8 cellular contexts compared by ENCODE assay signal in genomic region chr2:60554649-60555065, GRCh38. TPM values are rescaled to one million over a fixed set of nuclear protein-coding genes. Genes with fewer than 3 reads are reported as not detected.
DNase-seq lines count a peak whose midpoint lies in the region; TF ChIP-seq lines count a peak whose summit lies in the region.

No MANE protein-coding gene starts in this region.

- peak overlapping the region; percentile 81 for H3K4me3 Mint-ChIP-seq in chondrocyte (ENCODE audit: unreplicated experiment)

- CTCF ChIA-PET in HEK293T (lab: Yijun Ruan, JAX) = no interaction called here

- TF ChIP-seq CTCF in chondrocyte (IDR thresholded peaks at IDR 0.05) (no peak), vagina (IDR thresholded peaks at IDR 0.05) (no peak)

- no peak overlapping the region for H3K27ac Mint-ChIP-seq in chondrocyte (ENCODE audit: unreplicated experiment)

- WGBS in mesodermal cell (ENCODE audit: insufficient coverage in 2 of 2), 2 experiments = 1% methylated on average over 17 to 20 of the region's 28 CpGs

- peaks cover 11% of the 10 kb centered on the region for H3K4me1 ChIP-seq in mesodermal cell (ENCODE audit: control insufficient read depth, insufficient read depth, low read length, poor library complexity, severe bottlenecking)
- peaks cover 62% of the 10 kb centered on the region for H3K4me1 ChIP-seq in vagina

- no peak for TF ChIP-seq POLR2A in vagina (IDR thresholded peaks at IDR 0.05)

- peaks cover 33% of the 10 kb centered on the region for H3K4me1 Mint-ChIP-seq in chondrocyte (ENCODE audit: low read depth)

- H3K4me3 ChIP-seq in MG63 (peak overlapping the region; percentile 42), mesodermal cell (ENCODE audit: extremely low read depth, insufficient read depth, low read length, poor library complexity, severe bottlenecking) (peak overlapping the region; percentile 70), vagina (peak overlapping the region; percentile 49 to 55)

- H3K36me3 Mint-ChIP-seq in chondrocyte (ENCODE audit: low read depth) = no peaks in the 10 kb centered on the region

- no peaks in the 10 kb centered on the region for H3K9me3 ChIP-seq in MG63
- H3K9me3 ChIP-seq in mesodermal cell (ENCODE audit: control insufficient read depth, low read length) = no peaks in the 10 kb centered on the region
- H3K9me3 ChIP-seq in vagina = no peaks in the 10 kb centered on the region

- intact Hi-C loops in vagina (cut with DNase I) = no loop called here

- H3K27ac ChIP-seq in mesodermal cell (ENCODE audit: low read depth, low read length, severe bottlenecking) = no peak overlapping the region
- peak overlapping the region; percentile 59 for H3K27ac ChIP-seq in vagina

- H3K9me3 Mint-ChIP-seq in chondrocyte (ENCODE audit: low read depth) = no peaks in the 10 kb centered on the region

- peaks cover 76% of the 10 kb centered on the region for H3K27me3 ChIP-seq in MG63
- H3K27me3 ChIP-seq in vagina = no peaks in the 10 kb centered on the region

- H3K36me3 ChIP-seq in MG63 = no peaks in the 10 kb centered on the region
- H3K36me3 ChIP-seq in mesodermal cell (ENCODE audit: control insufficient read depth, insufficient read depth, low read length) = no peaks in the 10 kb centered on the region
- H3K36me3 ChIP-seq in vagina = no peaks in the 10 kb centered on the region

- POLR2A ChIA-PET in HEK293T (lab: Yijun Ruan, JAX) = interaction anchor here (1.2 to 1.6 kb wide), 3 partner anchors 13 to 30 kb away, joined by 3 read pairs; no protein-coding TSS in a partner anchor

- peaks cover 31% of the 10 kb centered on the region for H3K27me3 Mint-ChIP-seq in chondrocyte (ENCODE audit: low read depth)

- DNase-seq in NCI-H82 (lab: John Stamatoyannopoulos, UW) (peak; percentile 66), NCI-H82 treated with DMSO at 0.1 percent for 48 hours (lab: John Stamatoyannopoulos, UW; ENCODE audit: unreplicated experiment) (no peak), MG63 (no peak), chondrocyte (ENCODE audit: low spot score) (no peak), vagina (ENCODE audit: extremely low spot score in 2 of 2) (no peak), HEK293T (ENCODE audit: extremely low spot score) (no peak)
- DNase-seq in stimulated activated CD4-positive, alpha-beta T cell treated with anti-CD3 and anti-CD28 coated beads, Interleukin-4, amount 100 ng/mL, for 1 hour = no peak

TF ChIP-seq in HEK293T, 16 proteins besides CTCF, POLR2A, EP300 and RAD21:
- TF ChIP-seq TARDBP (IDR thresholded peaks at IDR 0.05) = no peak
- TF ChIP-seq HDGF (IDR thresholded peaks at IDR 0.05; ENCODE audit: borderline replicate concordance) = no peak
- no peak for TF ChIP-seq ZNF384 (IDR thresholded peaks at IDR 0.05)
- no peak for TF ChIP-seq FOXM1 (IDR thresholded peaks at IDR 0.05; ENCODE audit: borderline replicate concordance)
- TF ChIP-seq NFRKB (IDR thresholded peaks at IDR 0.05) = no peak
- no peak for TF ChIP-seq LEF1 (IDR thresholded peaks at IDR 0.05; ENCODE audit: borderline replicate concordance)
- TF ChIP-seq SUZ12 (IDR thresholded peaks at IDR 0.05) = no peak
- TF ChIP-seq L3MBTL2 (conservative IDR thresholded peaks at IDR 0.05) = no peak
- no peak for TF ChIP-seq ELF4 (IDR thresholded peaks at IDR 0.05)
- no peak for TF ChIP-seq ARNT (IDR thresholded peaks at IDR 0.05)
- TF ChIP-seq CTBP1 (IDR thresholded peaks at IDR 0.05; ENCODE audit: borderline replicate concordance) = no peak
- no peak for TF ChIP-seq PKNOX1 (IDR thresholded peaks at IDR 0.05)
- no peak for TF ChIP-seq SP1 (IDR thresholded peaks at IDR 0.05)
- no peak for TF ChIP-seq FOXK2 (IDR thresholded peaks at IDR 0.05)
- TF ChIP-seq BHLHE40 (IDR thresholded peaks at IDR 0.05; ENCODE audit: borderline replicate concordance) = no peak
- no peak for TF ChIP-seq FOXA1 (IDR thresholded peaks at IDR 0.05)

RNA-seq across cellular contexts. Expression of gene BCL11A, which starts 1.2 kb away (rescaled TPM):
- total RNA-seq in MG63 (2014; rRNA removed; shearing (Covaris generic); ENCODE audit: low replicate concordance) = not detected in 2 replicates
- total RNA-seq in chondrocyte (11.1 to 15.4 TPM (median 13.4 TPM) in 3 replicates), vagina (48.4 TPM)
- polyA plus RNA-seq in mesodermal cell (2013, experiment 1 of 2) = 11.3 TPM
- 11.6 TPM for polyA plus RNA-seq in mesodermal cell (2013, experiment 2 of 2)

Comparison
In these comparisons a context has a peak if more than half of its experiments do, and no peak if none do; other contexts are left out.
1. RNA of gene BCL11A, which starts 1.2 kb away (total RNA-seq): 48.4 TPM in vagina (single experiment) and 11.1 to 15.4 TPM in chondrocyte; not detected in MG63; every median in the first group is over 10 times any median in the second.
2. Peak in every context shown above with its lines, with median percentiles within 50 percentile points of each other: H3K4me3 ChIP-seq.